Comparison of ENCODE assay signal across 8 cellular contexts in genomic region chr12:77724367-77724957, GRCh38.
DNase-seq lines count a peak whose midpoint lies in the region; ATAC-seq and TF ChIP-seq lines count a peak whose summit lies in the region.

No MANE protein-coding gene starts in this region.

- H3K27me3 Mint-ChIP-seq in Calu3 (ENCODE audit: unreplicated experiment) (no peaks in the 10 kb centered on the region), WTC11 (ENCODE audit: low read depth) (no peaks in the 10 kb centered on the region)

- H3K9me3 Mint-ChIP-seq in Calu3 (ENCODE audit: low read depth, unreplicated experiment) (no peaks in the 10 kb centered on the region), WTC11 (no peaks in the 10 kb centered on the region)

- intact Hi-C loops in Calu3 (cut with micrococcal nuclease; ENCODE audit: unreplicated experiment), result loop anchor here (1.0 to 2.0 kb wide), 2 partner anchors 201 to 396 kb away; no protein-coding TSS in a partner anchor

- peak; percentile 30 for DNase-seq in Calu3
- DNase-seq in H4 (ENCODE audit: low spot score), result peak; percentile 42
- DNase-seq in NCI-H2029 treated with DMSO at 0.1 percent for 48 hours (lab: John Stamatoyannopoulos, UW), result peak; percentile 76
- DNase-seq in WTC11 (ENCODE audit: low spot score), result no peak
- peak; percentile 16 for DNase-seq in iPS-NIHi7 (ENCODE audit: extremely low spot score)
- DNase-seq in activated naive CD4-positive, alpha-beta T cell treated with Interleukin-2 at 50 U/mL for 16 hours, result no peak
- no peak for DNase-seq in activated CD4-positive, alpha-beta T cell treated with anti-CD3 and anti-CD28 coated beads, Interleukin-2, amount 50 U/mL, for 4 hours

- ATAC-seq in WTC11 (peak; percentile 67), HG03378 (IDR thresholded peaks at IDR 0.05; ENCODE audit: unreplicated experiment) (no peak)

- BruUV-seq in Calu3 (replicated peaks; lab: Mats Ljungman, UMichigan), result no TSS peak

- POLR2A ChIA-PET in WTC11 (lab: Charles Lee), result no interaction called here

- TF ChIP-seq CTCF in Calu3 (IDR thresholded peaks at IDR 0.05; ENCODE audit: unreplicated experiment) (peak; percentile 71), WTC11 (IDR thresholded peaks at IDR 0.05) (no peak)

- no peak overlapping the region for H3K27ac Mint-ChIP-seq in Calu3 (ENCODE audit: unreplicated experiment)
- no peak overlapping the region for H3K27ac Mint-ChIP-seq in WTC11

- H3K4me3 Mint-ChIP-seq in Calu3 (ENCODE audit: low read depth, unreplicated experiment), result no peak overlapping the region
- no peak overlapping the region for H3K4me3 Mint-ChIP-seq in WTC11

- no peaks in the 10 kb centered on the region for H3K4me1 Mint-ChIP-seq in Calu3 (ENCODE audit: low read depth, unreplicated experiment)
- peaks cover 3% of the 10 kb centered on the region; the same call in 1 of the 2 replicates for H3K4me1 Mint-ChIP-seq in WTC11

- H3K36me3 Mint-ChIP-seq in Calu3 (ENCODE audit: insufficient read depth, unreplicated experiment), result no peaks in the 10 kb centered on the region
- no peaks in the 10 kb centered on the region for H3K36me3 Mint-ChIP-seq in WTC11

- CTCF ChIA-PET in Calu3 (lab: Charles Lee) (interaction anchor here (1.0 kb wide), 1 partner anchor 201 kb away, joined by 21 read pairs; no protein-coding TSS in a partner anchor), WTC11 (lab: Charles Lee) (interaction anchor here (0.7 to 2.0 kb wide), 4 partner anchors 109 to 563 kb away, joined by 3 to 35 read pairs (median 4); no protein-coding TSS in a partner anchor)

TF ChIP-seq in WTC11, 78 proteins besides CTCF, POLR2A, EP300 and RAD21:
- TF ChIP-seq NFATC4 (CRISPR knock-in tag; IDR thresholded peaks at IDR 0.05) (no peak), ZBTB21 (CRISPR knock-in tag; IDR thresholded peaks at IDR 0.05; ENCODE audit: borderline replicate concordance) (no peak), FOXJ3 (CRISPR knock-in tag; IDR thresholded peaks at IDR 0.05; ENCODE audit: borderline replicate concordance) (no peak), ELF4 (CRISPR knock-in tag; IDR thresholded peaks at IDR 0.05; ENCODE audit: low read depth) (no peak), SMAD4 (CRISPR knock-in tag; IDR thresholded peaks at IDR 0.05) (no peak), ESRRA (CRISPR knock-in tag; IDR thresholded peaks at IDR 0.05; ENCODE audit: borderline replicate concordance) (no peak), IRF1 (CRISPR knock-in tag; IDR thresholded peaks at IDR 0.05) (no peak), E2F4 (CRISPR knock-in tag; IDR thresholded peaks at IDR 0.05; ENCODE audit: borderline replicate concordance, low read depth) (no peak), IRF2 (CRISPR knock-in tag; IDR thresholded peaks at IDR 0.05; ENCODE audit: borderline replicate concordance, low read depth) (no peak), NR2C2 (CRISPR knock-in tag; IDR thresholded peaks at IDR 0.05) (no peak), CREB1 (CRISPR knock-in tag; IDR thresholded peaks at IDR 0.05) (no peak), JAZF1 (CRISPR knock-in tag; IDR thresholded peaks at IDR 0.05) (no peak), NR1H2 (CRISPR knock-in tag; IDR thresholded peaks at IDR 0.05) (no peak), CREM (CRISPR knock-in tag; IDR thresholded peaks at IDR 0.05) (no peak), SOX15 (CRISPR knock-in tag; IDR thresholded peaks at IDR 0.05) (no peak), FOXK1 (CRISPR knock-in tag; IDR thresholded peaks at IDR 0.05) (no peak)
- TF ChIP-seq, protein P1, sequence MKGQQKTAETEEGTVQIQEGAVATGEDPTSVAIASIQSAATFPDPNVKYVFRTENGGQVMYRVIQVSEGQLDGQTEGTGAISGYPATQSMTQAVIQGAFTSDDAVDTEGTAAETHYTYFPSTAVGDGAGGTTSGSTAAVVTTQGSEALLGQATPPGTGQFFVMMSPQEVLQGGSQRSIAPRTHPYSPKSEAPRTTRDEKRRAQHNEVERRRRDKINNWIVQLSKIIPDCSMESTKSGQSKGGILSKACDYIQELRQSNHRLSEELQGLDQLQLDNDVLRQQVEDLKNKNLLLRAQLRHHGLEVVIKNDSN (CRISPR knock-in tag; IDR thresholded peaks at IDR 0.05), result no peak
- TF ChIP-seq, protein P2, sequence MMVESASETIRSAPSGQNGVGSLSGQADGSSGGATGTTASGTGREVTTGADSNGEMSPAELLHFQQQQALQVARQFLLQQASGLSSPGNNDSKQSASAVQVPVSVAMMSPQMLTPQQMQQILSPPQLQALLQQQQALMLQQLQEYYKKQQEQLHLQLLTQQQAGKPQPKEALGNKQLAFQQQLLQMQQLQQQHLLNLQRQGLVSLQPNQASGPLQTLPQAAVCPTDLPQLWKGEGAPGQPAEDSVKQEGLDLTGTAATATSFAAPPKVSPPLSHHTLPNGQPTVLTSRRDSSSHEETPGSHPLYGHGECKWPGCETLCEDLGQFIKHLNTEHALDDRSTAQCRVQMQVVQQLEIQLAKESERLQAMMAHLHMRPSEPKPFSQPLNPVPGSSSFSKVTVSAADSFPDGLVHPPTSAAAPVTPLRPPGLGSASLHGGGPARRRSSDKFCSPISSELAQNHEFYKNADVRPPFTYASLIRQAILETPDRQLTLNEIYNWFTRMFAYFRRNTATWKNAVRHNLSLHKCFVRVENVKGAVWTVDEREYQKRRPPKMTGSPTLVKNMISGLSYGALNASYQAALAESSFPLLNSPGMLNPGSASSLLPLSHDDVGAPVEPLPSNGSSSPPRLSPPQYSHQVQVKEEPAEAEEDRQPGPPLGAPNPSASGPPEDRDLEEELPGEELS (CRISPR knock-in tag; IDR thresholded peaks at IDR 0.05), result no peak
- TF ChIP-seq, protein P3, sequence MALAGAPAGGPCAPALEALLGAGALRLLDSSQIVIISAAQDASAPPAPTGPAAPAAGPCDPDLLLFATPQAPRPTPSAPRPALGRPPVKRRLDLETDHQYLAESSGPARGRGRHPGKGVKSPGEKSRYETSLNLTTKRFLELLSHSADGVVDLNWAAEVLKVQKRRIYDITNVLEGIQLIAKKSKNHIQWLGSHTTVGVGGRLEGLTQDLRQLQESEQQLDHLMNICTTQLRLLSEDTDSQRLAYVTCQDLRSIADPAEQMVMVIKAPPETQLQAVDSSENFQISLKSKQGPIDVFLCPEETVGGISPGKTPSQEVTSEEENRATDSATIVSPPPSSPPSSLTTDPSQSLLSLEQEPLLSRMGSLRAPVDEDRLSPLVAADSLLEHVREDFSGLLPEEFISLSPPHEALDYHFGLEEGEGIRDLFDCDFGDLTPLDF (CRISPR knock-in tag; IDR thresholded peaks at IDR 0.05), result no peak
- TF ChIP-seq, protein P4, sequence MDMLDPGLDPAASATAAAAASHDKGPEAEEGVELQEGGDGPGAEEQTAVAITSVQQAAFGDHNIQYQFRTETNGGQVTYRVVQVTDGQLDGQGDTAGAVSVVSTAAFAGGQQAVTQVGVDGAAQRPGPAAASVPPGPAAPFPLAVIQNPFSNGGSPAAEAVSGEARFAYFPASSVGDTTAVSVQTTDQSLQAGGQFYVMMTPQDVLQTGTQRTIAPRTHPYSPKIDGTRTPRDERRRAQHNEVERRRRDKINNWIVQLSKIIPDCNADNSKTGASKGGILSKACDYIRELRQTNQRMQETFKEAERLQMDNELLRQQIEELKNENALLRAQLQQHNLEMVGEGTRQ (CRISPR knock-in tag; IDR thresholded peaks at IDR 0.05), result no peak

Comparison
In these comparisons a context has a peak if more than half of its experiments do, and no peak if none do; other contexts are left out.
1. DNase-seq: peak in Calu3 (single experiment), H4 (single experiment), NCI-H2029 treated with DMSO at 0.1 percent for 48 hours (single experiment) and iPS-NIHi7 (single experiment); none in WTC11 (single experiment), activated naive CD4-positive, alpha-beta T cell treated with Interleukin-2 at 50 U/mL for 16 hours (single experiment) and activated CD4-positive, alpha-beta T cell treated with anti-CD3 and anti-CD28 coated beads, Interleukin-2, amount 50 U/mL, for 4 hours (0 of 2).